In genomic region chr19:48819366-48819816, GRCh38 we compare ENCODE assay signal across 8 cellular contexts. TPM values are rescaled to one million over a fixed set of nuclear protein-coding genes. Genes with fewer than 3 reads are reported as not detected.
A peak's percentile ranks its signal among the peaks of the same experiment; 100 is the strongest.
DNase-seq lines count a peak whose midpoint lies in the region; ATAC-seq, FAIRE-seq and TF ChIP-seq lines count a peak whose summit lies in the region.

No MANE protein-coding gene starts in this region.

- intact Hi-C loops in endothelial cell of umbilical vein (cut with micrococcal nuclease): no loop called here

- DNase-seq in AG20443 (ENCODE audit: low spot score) (peak; percentile 89), NCI-H2107 treated with DMSO at 0.1 percent for 48 hours (lab: John Stamatoyannopoulos, UW; ENCODE audit: unreplicated experiment) (peak; percentile 17), endothelial cell of umbilical vein (ENCODE audit: low read depth, low spot score) (peak; percentile 48), NOMO-1 treated with dmso at 0.1 percent for 144 hours (lab: John Stamatoyannopoulos, UW; ENCODE audit: unreplicated experiment) (no peak)

- H3K9me1 ChIP-seq in endothelial cell of umbilical vein (replicated peaks; ENCODE audit: control insufficient read depth, extremely low read depth, insufficient read depth, low read length): no peaks in the 10 kb centered on the region

- no peak for FAIRE-seq in endothelial cell of umbilical vein (lab: Jason Lieb, UNC)

- no peaks in the 10 kb centered on the region for H3K27me3 ChIP-seq in endothelial cell of umbilical vein (ENCODE audit: control insufficient read depth in 2 of 2, insufficient read depth in 2 of 2, low read length in 2 of 2)
- no peaks in the 10 kb centered on the region for H3K27me3 ChIP-seq in mucosa of stomach (ENCODE audit: control insufficient read depth, insufficient read depth, low read length)

- no TSS peak for BruUV-seq in endothelial cell of umbilical vein (replicated peaks; lab: Mats Ljungman, UMichigan)

- POLR2A ChIA-PET in endothelial cell of umbilical vein (lab: Charles Lee): interaction anchor here (0.6 kb wide), 1 partner anchor 880 kb away, joined by 6 read pairs; no protein-coding TSS in a partner anchor

- H3K9me3 ChIP-seq in endothelial cell of umbilical vein (replicated peaks; ENCODE audit: control insufficient read depth, insufficient read depth, low read length): no peaks in the 10 kb centered on the region
- no peaks in the 10 kb centered on the region for H3K9me3 ChIP-seq in mucosa of stomach (ENCODE audit: control insufficient read depth, low read length)

- no peak for ATAC-seq in HG03439 (IDR thresholded peaks at IDR 0.05; ENCODE audit: unreplicated experiment)
- ATAC-seq in GM18517 (IDR thresholded peaks at IDR 0.05; ENCODE audit: unreplicated experiment): no peak
- no peak for ATAC-seq in GM18511 (IDR thresholded peaks at IDR 0.05; ENCODE audit: unreplicated experiment)

- CTCF ChIA-PET in endothelial cell of umbilical vein (lab: Charles Lee): interaction anchor here (0.7 kb wide), 3 partner anchors 17 to 149 kb away, joined by 3 read pairs; partner anchors contain the start of gene HSD17B14

- dilution Hi-C loops in endothelial cell of umbilical vein (cut with MboI; ENCODE audit: extremely low pct_ligation_motif_present, low sequenced_read_pairs): no loop called here

- H3K4me1 ChIP-seq in endothelial cell of umbilical vein (ENCODE audit: control insufficient read depth, extremely low read depth, insufficient read depth, low read length): no peaks in the 10 kb centered on the region
- H3K4me1 ChIP-seq in mucosa of stomach (ENCODE audit: control insufficient read depth, insufficient read depth, low read length): peaks cover 22% of the 10 kb centered on the region

- no peak for TF ChIP-seq POLR2A in endothelial cell of umbilical vein (IDR thresholded peaks at IDR 0.05; ENCODE audit: low read depth, low read length)

- no peaks in the 10 kb centered on the region for H3K36me3 ChIP-seq in endothelial cell of umbilical vein (ENCODE audit: control insufficient read depth in 2 of 2, extremely low read depth in 1 of 2, insufficient read depth in 2 of 2, low read length in 2 of 2)
- H3K36me3 ChIP-seq in mucosa of stomach (ENCODE audit: control insufficient read depth, insufficient read depth, low read length): no peaks in the 10 kb centered on the region

- no peak for TF ChIP-seq CTCF in endothelial cell of umbilical vein (IDR thresholded peaks at IDR 0.05; ENCODE audit: extremely low read depth in 1 of 2, insufficient read depth in 1 of 2, low read depth in 1 of 2, low read length in 2 of 2)

- no peaks in the 10 kb centered on the region for H3K79me2 ChIP-seq in endothelial cell of umbilical vein (ENCODE audit: control insufficient read depth, insufficient read depth, low read length)

- H3K27ac ChIP-seq in endothelial cell of umbilical vein (ENCODE audit: insufficient read depth, low read depth, low read length): no peak overlapping the region

- no peak overlapping the region for H3K9ac ChIP-seq in endothelial cell of umbilical vein (replicated peaks; ENCODE audit: extremely low read depth, insufficient read depth, low read length)
- H3K9ac ChIP-seq in mucosa of stomach (ENCODE audit: low read length): peak overlapping the region; percentile 18

- no peak overlapping the region for H3K4me2 ChIP-seq in endothelial cell of umbilical vein (ENCODE audit: insufficient read depth, low read length)

- no peak overlapping the region for H3K4me3 ChIP-seq in endothelial cell of umbilical vein (replicated peaks in 1 of 3; ENCODE audit: insufficient read depth in 1 of 3, low read depth in 1 of 3, low read length in 3 of 3)
- no peak overlapping the region for H3K4me3 ChIP-seq in mucosa of stomach (ENCODE audit: low read length)

- H2AFZ ChIP-seq in endothelial cell of umbilical vein (ENCODE audit: low read depth, low read length): no peak overlapping the region

- no peaks in the 10 kb centered on the region for H4K20me1 ChIP-seq in endothelial cell of umbilical vein (replicated peaks; ENCODE audit: control insufficient read depth, extremely low read depth, insufficient read depth, low read length)

TF ChIP-seq in endothelial cell of umbilical vein, 7 proteins besides CTCF, POLR2A, EP300 and RAD21:
- no peak for TF ChIP-seq FOS (IDR thresholded peaks at IDR 0.05; ENCODE audit: borderline replicate concordance, insufficient read depth, low read length)
- TF ChIP-seq GATA2 (IDR thresholded peaks at IDR 0.05; ENCODE audit: insufficient read depth, insufficient read length, low read depth, low read length): no peak
- no peak for TF ChIP-seq EZH2 (IDR thresholded peaks at IDR 0.05; ENCODE audit: borderline replicate concordance, low read depth, low read length, severe bottlenecking)
- no peak for TF ChIP-seq POLR2AphosphoS5 (IDR thresholded peaks at IDR 0.05; ENCODE audit: insufficient read depth, low read depth, low read length)
- TF ChIP-seq JUN (IDR thresholded peaks at IDR 0.05; ENCODE audit: borderline replicate concordance, insufficient read depth, insufficient read length, low read depth): no peak
- no peak for TF ChIP-seq MAX (IDR thresholded peaks at IDR 0.05; ENCODE audit: insufficient read depth, insufficient read length)
- no peak for TF ChIP-seq MYC (IDR thresholded peaks at IDR 0.05; ENCODE audit: low read depth, low read length)
TF ChIP-seq in endothelial cell of umbilical vein: peak in this region for 0.

RNA-seq across cellular contexts. Expression of gene BCAT2, which starts 8.6 kb away (rescaled TPM):
- total RNA-seq in endothelial cell of umbilical vein: 53.9 and 62.5 TPM in 2 replicates
- polyA plus RNA-seq in endothelial cell of umbilical vein: 62.0 and 74.7 TPM in 2 replicates
- 43.5 and 53.8 TPM in 2 replicates for polyA plus RNA-seq in endothelial cell of umbilical vein (2011; cell fraction: cytosol; rRNA removed)
- 81.1 and 103 TPM in 2 replicates for polyA plus RNA-seq in endothelial cell of umbilical vein (2011; cell fraction: nucleus; rRNA removed)
- 50.2 and 59.0 TPM in 2 replicates for polyA plus RNA-seq in endothelial cell of umbilical vein (2012)
- 28.4 and 49.8 TPM in 2 replicates for polyA minus RNA-seq in endothelial cell of umbilical vein
- 41.7 TPM for polyA minus RNA-seq in endothelial cell of umbilical vein (2011; cell fraction: cytosol; rRNA and poly(A)+ RNA removed)
- 27.3 and 44.2 TPM in 2 replicates for polyA minus RNA-seq in endothelial cell of umbilical vein (2011; cell fraction: nucleus; rRNA and poly(A)+ RNA removed)

RNA-seq across cellular contexts. Expression of gene HSD17B14, which starts 16.9 kb away (rescaled TPM):
- 20.9 and 21.5 TPM in 2 replicates for total RNA-seq in endothelial cell of umbilical vein
- 44.5 and 46.3 TPM in 2 replicates for polyA plus RNA-seq in endothelial cell of umbilical vein
- polyA plus RNA-seq in endothelial cell of umbilical vein (2011; cell fraction: cytosol; rRNA removed): 15.0 and 24.3 TPM in 2 replicates
- 39.2 and 43.9 TPM in 2 replicates for polyA plus RNA-seq in endothelial cell of umbilical vein (2011; cell fraction: nucleus; rRNA removed)
- 17.7 and 28.1 TPM in 2 replicates for polyA plus RNA-seq in endothelial cell of umbilical vein (2012)
- 9.4 and 9.6 TPM in 2 replicates for polyA minus RNA-seq in endothelial cell of umbilical vein
- not detected for polyA minus RNA-seq in endothelial cell of umbilical vein (2011; cell fraction: cytosol; rRNA and poly(A)+ RNA removed)
- 8.8 and 18.9 TPM in 2 replicates for polyA minus RNA-seq in endothelial cell of umbilical vein (2011; cell fraction: nucleus; rRNA and poly(A)+ RNA removed)

RNA-seq across cellular contexts. Expression of gene PLEKHA4, which starts 49.0 kb away (rescaled TPM):
- 4.9 and 10.1 TPM in 2 replicates for total RNA-seq in endothelial cell of umbilical vein
- polyA plus RNA-seq in endothelial cell of umbilical vein: 3.9 and 4.5 TPM in 2 replicates
- 2.2 and 3.6 TPM in 2 replicates for polyA plus RNA-seq in endothelial cell of umbilical vein (2011; cell fraction: cytosol; rRNA removed)
- 5.3 and 6.6 TPM in 2 replicates for polyA plus RNA-seq in endothelial cell of umbilical vein (2011; cell fraction: nucleus; rRNA removed)
- 3.1 and 6.5 TPM in 2 replicates for polyA plus RNA-seq in endothelial cell of umbilical vein (2012)
- polyA minus RNA-seq in endothelial cell of umbilical vein: 4.5 and 4.6 TPM in 2 replicates
- polyA minus RNA-seq in endothelial cell of umbilical vein (2011; cell fraction: cytosol; rRNA and poly(A)+ RNA removed): not detected
- polyA minus RNA-seq in endothelial cell of umbilical vein (2011; cell fraction: nucleus; rRNA and poly(A)+ RNA removed): 2.7 and 2.9 TPM in 2 replicates

RNA-seq across cellular contexts. Expression of gene PPP1R15A, which starts 52.8 kb away (rescaled TPM):
- total RNA-seq in endothelial cell of umbilical vein: 67.4 and 73.4 TPM in 2 replicates
- 34.3 and 42.3 TPM in 2 replicates for polyA plus RNA-seq in endothelial cell of umbilical vein
- polyA plus RNA-seq in endothelial cell of umbilical vein (2011; cell fraction: cytosol; rRNA removed): 59.0 and 85.4 TPM in 2 replicates
- polyA plus RNA-seq in endothelial cell of umbilical vein (2011; cell fraction: nucleus; rRNA removed): 129 and 133 TPM in 2 replicates
- 62.9 and 77.9 TPM in 2 replicates for polyA plus RNA-seq in endothelial cell of umbilical vein (2012)
- polyA minus RNA-seq in endothelial cell of umbilical vein: 29.3 and 36.4 TPM in 2 replicates
- polyA minus RNA-seq in endothelial cell of umbilical vein (2011; cell fraction: cytosol; rRNA and poly(A)+ RNA removed): 16.9 TPM
- 48.8 and 83.7 TPM in 2 replicates for polyA minus RNA-seq in endothelial cell of umbilical vein (2011; cell fraction: nucleus; rRNA and poly(A)+ RNA removed)
